ENCODE assay signal across 25 cellular contexts in genomic region chr7:39757604-39758003, GRCh38.
"Had no signal": no experiment of that assay in that cellular context is flagged by ENCODE, and none has a peak within 500 bp of the region (broad histone marks: within the 10 kb centered on the region; RNA-seq: fewer than 3 reads in every experiment).

No MANE protein-coding gene starts in this region.

- H3K4me3 ChIP-seq: cardiac muscle cell, left lung, neural progenitor cell, psoas muscle, spleen, thoracic aorta, uterus had no signal

- H3K27ac Mint-ChIP-seq: activated CD8-positive, alpha-beta T cell treated with anti-CD3 and anti-CD28 coated beads for 36 hours; activated naive CD4-positive, alpha-beta T cell treated with anti-CD3 and anti-CD28 coated beads, Interleukin-2, amount 50 U/mL, for 72 hours; activated T-helper 2 cell treated with anti-CD3 and anti-CD28 coated beads, Interferon-gamma antibody, Interleukin-2, Interleukin-4, amounts not matched to agents 10 μg/mL and 5 μg/mL and 100 μg/mL, durations not matched to agents 14 hours and 24 hours and 36 hours; effector memory CD8-positive, alpha-beta T cell; naive thymus-derived CD4-positive, alpha-beta T cell; neural progenitor cell; stimulated activated naive CD8-positive, alpha-beta T cell treated with anti-CD3 and anti-CD28 coated beads, Interleukin-15, Interleukin-2, amounts not matched to agents 100 ng/mL and 50 ng/mL, for 24 hours; type B pancreatic cell; WTC11 had no signal

- H3K9me3 ChIP-seq: left lung, psoas muscle, spleen, thoracic aorta, uterus had no signal

- H3K4me1 ChIP-seq: parathyroid adenoma, psoas muscle, spleen, uterus had no signal

- H3K4me1 Mint-ChIP-seq: neural progenitor cell had no signal

- H3K4me3 Mint-ChIP-seq: activated CD8-positive, alpha-beta T cell treated with anti-CD3 and anti-CD28 coated beads for 36 hours; activated T-cell treated with anti-CD3 and anti-CD28 coated beads, Interleukin-2, amount 50 U/mL, for 4 hours; effector memory CD8-positive, alpha-beta T cell; naive thymus-derived CD4-positive, alpha-beta T cell; neural progenitor cell; stimulated activated naive CD8-positive, alpha-beta T cell treated with anti-CD3 and anti-CD28 coated beads, Interleukin-15, Interleukin-2, amounts not matched to agents 100 ng/mL and 50 ng/mL, for 24 hours; type B pancreatic cell; WTC11 had no signal

- ATAC-seq: activated CD8-positive, alpha-beta T cell treated with anti-CD3 and anti-CD28 coated beads for 36 hours; activated naive CD4-positive, alpha-beta T cell treated with anti-CD3 and anti-CD28 coated beads, Interleukin-2, amount 50 U/mL, for 72 hours; activated T-cell treated with anti-CD3 and anti-CD28 coated beads, Interleukin-2, amount 50 U/mL, for 4 hours; effector memory CD8-positive, alpha-beta T cell; foreskin keratinocyte; naive thymus-derived CD4-positive, alpha-beta T cell; psoas muscle; WTC11 had no signal

- H3K9me3 Mint-ChIP-seq: activated T-cell treated with anti-CD3 and anti-CD28 coated beads, Interleukin-2, amount 50 U/mL, for 4 hours; activated T-helper 2 cell treated with anti-CD3 and anti-CD28 coated beads, Interferon-gamma antibody, Interleukin-2, Interleukin-4, amounts not matched to agents 10 μg/mL and 5 μg/mL and 100 μg/mL, durations not matched to agents 14 hours and 24 hours and 36 hours; effector memory CD8-positive, alpha-beta T cell; stimulated activated naive CD8-positive, alpha-beta T cell treated with anti-CD3 and anti-CD28 coated beads, Interleukin-15, Interleukin-2, amounts not matched to agents 100 ng/mL and 50 ng/mL, for 24 hours had no signal

- H3K27ac ChIP-seq: cardiac muscle cell, foreskin keratinocyte, left lung, neural progenitor cell, parathyroid adenoma, psoas muscle, spleen, thoracic aorta, uterus had no signal

- H3K36me3 ChIP-seq: cardiac muscle cell, left lung, neural progenitor cell, spleen, thoracic aorta, uterus had no signal

- H3K27me3 ChIP-seq: cardiac muscle cell, foreskin keratinocyte, left lung, neural progenitor cell, spleen, uterus had no signal

- H3K27me3 Mint-ChIP-seq: activated CD8-positive, alpha-beta T cell treated with anti-CD3 and anti-CD28 coated beads for 36 hours; effector memory CD8-positive, alpha-beta T cell; naive thymus-derived CD4-positive, alpha-beta T cell; stimulated activated naive CD8-positive, alpha-beta T cell treated with anti-CD3 and anti-CD28 coated beads, Interleukin-15, Interleukin-2, amounts not matched to agents 100 ng/mL and 50 ng/mL, for 24 hours; type B pancreatic cell had no signal

- DNase-seq: activated CD4-positive, alpha-beta T cell treated with anti-CD3 and anti-CD28 coated beads for 1 hour; activated CD4-positive, alpha-beta T cell treated with anti-CD3 and anti-CD28 coated beads, Interleukin-2, amount 50 U/mL, for 1 hour; activated CD8-positive, alpha-beta T cell treated with anti-CD3 and anti-CD28 coated beads for 36 hours; activated T-cell treated with anti-CD3 and anti-CD28 coated beads, Interleukin-2, amount 50 U/mL, for 4 hours; cortex of kidney; effector memory CD8-positive, alpha-beta T cell; foreskin keratinocyte; midbrain; naive thymus-derived CD4-positive, alpha-beta T cell; occipital lobe; psoas muscle; spleen; stimulated activated CD4-positive, alpha-beta T cell treated with anti-CD3 and anti-CD28 coated beads, Interleukin-4, amount 100 ng/mL, for 1 hour; T-helper 2 cell; uterus had no signal
